1 cellular context compared by ENCODE assay signal in genomic region chr2:218568190-218569037, GRCh38.
TF ChIP-seq lines count a peak whose summit lies in the region.

A gene with protein sequence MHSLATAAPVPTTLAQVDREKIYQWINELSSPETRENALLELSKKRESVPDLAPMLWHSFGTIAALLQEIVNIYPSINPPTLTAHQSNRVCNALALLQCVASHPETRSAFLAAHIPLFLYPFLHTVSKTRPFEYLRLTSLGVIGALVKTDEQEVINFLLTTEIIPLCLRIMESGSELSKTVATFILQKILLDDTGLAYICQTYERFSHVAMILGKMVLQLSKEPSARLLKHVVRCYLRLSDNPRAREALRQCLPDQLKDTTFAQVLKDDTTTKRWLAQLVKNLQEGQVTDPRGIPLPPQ (plus strand): TSS chr2:218568839. CDS start chr2:218568955, 116 bp downstream.
A gene with protein sequence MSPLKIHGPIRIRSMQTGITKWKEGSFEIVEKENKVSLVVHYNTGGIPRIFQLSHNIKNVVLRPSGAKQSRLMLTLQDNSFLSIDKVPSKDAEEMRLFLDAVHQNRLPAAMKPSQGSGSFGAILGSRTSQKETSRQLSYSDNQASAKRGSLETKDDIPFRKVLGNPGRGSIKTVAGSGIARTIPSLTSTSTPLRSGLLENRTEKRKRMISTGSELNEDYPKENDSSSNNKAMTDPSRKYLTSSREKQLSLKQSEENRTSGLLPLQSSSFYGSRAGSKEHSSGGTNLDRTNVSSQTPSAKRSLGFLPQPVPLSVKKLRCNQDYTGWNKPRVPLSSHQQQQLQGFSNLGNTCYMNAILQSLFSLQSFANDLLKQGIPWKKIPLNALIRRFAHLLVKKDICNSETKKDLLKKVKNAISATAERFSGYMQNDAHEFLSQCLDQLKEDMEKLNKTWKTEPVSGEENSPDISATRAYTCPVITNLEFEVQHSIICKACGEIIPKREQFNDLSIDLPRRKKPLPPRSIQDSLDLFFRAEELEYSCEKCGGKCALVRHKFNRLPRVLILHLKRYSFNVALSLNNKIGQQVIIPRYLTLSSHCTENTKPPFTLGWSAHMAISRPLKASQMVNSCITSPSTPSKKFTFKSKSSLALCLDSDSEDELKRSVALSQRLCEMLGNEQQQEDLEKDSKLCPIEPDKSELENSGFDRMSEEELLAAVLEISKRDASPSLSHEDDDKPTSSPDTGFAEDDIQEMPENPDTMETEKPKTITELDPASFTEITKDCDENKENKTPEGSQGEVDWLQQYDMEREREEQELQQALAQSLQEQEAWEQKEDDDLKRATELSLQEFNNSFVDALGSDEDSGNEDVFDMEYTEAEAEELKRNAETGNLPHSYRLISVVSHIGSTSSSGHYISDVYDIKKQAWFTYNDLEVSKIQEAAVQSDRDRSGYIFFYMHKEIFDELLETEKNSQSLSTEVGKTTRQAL (minus strand): TSS chr2:218568351. CDS start chr2:218558653, 9,698 bp downstream.

TF ChIP-seq in K562, 482 proteins besides CTCF, POLR2A, EP300 and RAD21 (continued from another document and continues in another):
- TF ChIP-seq, protein P1, sequence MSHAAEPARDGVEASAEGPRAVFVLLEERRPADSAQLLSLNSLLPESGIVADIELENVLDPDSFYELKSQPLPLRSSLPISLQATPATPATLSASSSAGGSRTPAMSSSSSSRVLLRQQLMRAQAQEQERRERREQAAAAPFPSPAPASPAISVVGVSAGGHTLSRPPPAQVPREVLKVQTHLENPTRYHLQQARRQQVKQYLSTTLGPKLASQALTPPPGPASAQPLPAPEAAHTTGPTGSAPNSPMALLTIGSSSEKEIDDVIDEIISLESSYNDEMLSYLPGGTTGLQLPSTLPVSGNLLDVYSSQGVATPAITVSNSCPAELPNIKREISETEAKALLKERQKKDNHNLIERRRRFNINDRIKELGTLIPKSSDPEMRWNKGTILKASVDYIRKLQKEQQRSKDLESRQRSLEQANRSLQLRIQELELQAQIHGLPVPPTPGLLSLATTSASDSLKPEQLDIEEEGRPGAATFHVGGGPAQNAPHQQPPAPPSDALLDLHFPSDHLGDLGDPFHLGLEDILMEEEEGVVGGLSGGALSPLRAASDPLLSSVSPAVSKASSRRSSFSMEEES (CRISPR knock-in tag; IDR thresholded peaks at IDR 0.05) = no peak
- TF ChIP-seq ZNF277 (CRISPR knock-in tag; IDR thresholded peaks at IDR 0.05; ENCODE audit: borderline replicate concordance) = no peak
- no peak for TF ChIP-seq PBX2 (CRISPR knock-in tag; IDR thresholded peaks at IDR 0.05; ENCODE audit: low read depth)
- no peak for TF ChIP-seq PBX2 (tag; conservative IDR thresholded peaks at IDR 0.05; ENCODE audit: low read depth)
- TF ChIP-seq GTF2F1 (IDR thresholded peaks at IDR 0.05; ENCODE audit: low read depth, low read length) = no peak
- TF ChIP-seq KLF13 (tag; IDR thresholded peaks at IDR 0.05; ENCODE audit: borderline replicate concordance, low read depth) = no peak
- no peak for TF ChIP-seq CREBBP (IDR thresholded peaks at IDR 0.05; ENCODE audit: low read depth, low read length)
- TF ChIP-seq NR1H2 (CRISPR knock-in tag; IDR thresholded peaks at IDR 0.05) = 0 out of 2 replicates have a peak, but pooled peaks have one; percentile 57
- TF ChIP-seq POLR2H (tag; IDR thresholded peaks at IDR 0.05; ENCODE audit: low read depth) = peak; percentile 67; the same call in 1 of the 2 replicates
- TF ChIP-seq HEY1 (CRISPR knock-in tag; IDR thresholded peaks at IDR 0.05; ENCODE audit: borderline replicate concordance) = no peak
- no peak for TF ChIP-seq ZNF146 (CRISPR knock-in tag; IDR thresholded peaks at IDR 0.05; ENCODE audit: unreplicated experiment)
- peak; percentile 86 for TF ChIP-seq E2F3 (CRISPR knock-in tag; IDR thresholded peaks at IDR 0.05)
- peak; percentile 17; the same call in 1 of the 2 replicates for TF ChIP-seq ZNF609 (CRISPR knock-in tag; IDR thresholded peaks at IDR 0.05; ENCODE audit: borderline replicate concordance)
- TF ChIP-seq DPF2 (IDR thresholded peaks at IDR 0.05) = 0 out of 2 replicates have a peak, but pooled peaks have one; percentile 9
- no peak for TF ChIP-seq ERF (CRISPR knock-in tag; IDR thresholded peaks at IDR 0.05)
- peak; percentile 99 for TF ChIP-seq E2F8 (IDR thresholded peaks at IDR 0.05; ENCODE audit: low read depth, partially characterized antibody)
- TF ChIP-seq USF1 (CRISPR knock-in tag; IDR thresholded peaks at IDR 0.05) = no peak; the same call in none of the 2 replicates
- no peak for TF ChIP-seq ZNF512 (tag; IDR thresholded peaks at IDR 0.05)
- peak; percentile 43; the same call in 1 of the 2 replicates for TF ChIP-seq ZBTB7A (IDR thresholded peaks at IDR 0.05; ENCODE audit: borderline replicate concordance, control insufficient read depth, low read depth, low read length)
- TF ChIP-seq ZZZ3 (IDR thresholded peaks at IDR 0.05) = no peak
- TF ChIP-seq SLC30A9 (CRISPR knock-in tag; IDR thresholded peaks at IDR 0.05) = no peak
- no peak for TF ChIP-seq NFIX (CRISPR knock-in tag; IDR thresholded peaks at IDR 0.05; ENCODE audit: low read depth)
- TF ChIP-seq ESRRA (IDR thresholded peaks at IDR 0.05; ENCODE audit: borderline replicate concordance, low read depth) = no peak
- no peak for TF ChIP-seq ZNF12 (CRISPR knock-in tag; IDR thresholded peaks at IDR 0.05)
- no peak for TF ChIP-seq FOXP4 (CRISPR knock-in tag; IDR thresholded peaks at IDR 0.05; ENCODE audit: borderline replicate concordance)
- peak; percentile 46 for TF ChIP-seq PHF20 (IDR thresholded peaks at IDR 0.05; ENCODE audit: partially characterized antibody)
- no peak for TF ChIP-seq THRB (CRISPR knock-in tag; conservative IDR thresholded peaks at IDR 0.05)
- TF ChIP-seq PCBP2 (IDR thresholded peaks at IDR 0.05; ENCODE audit: low read depth, low read length, poor library complexity, severe bottlenecking) = no peak
- peak; percentile 87 for TF ChIP-seq POLR2G (IDR thresholded peaks at IDR 0.05; ENCODE audit: low read depth, low read length)
- 0 out of 4 replicates have a peak, but pooled peaks have one; percentile 17 to 34 for TF ChIP-seq TBL1XR1 (IDR thresholded peaks at IDR 0.05; ENCODE audit: low read length in 2 of 2)
